8 cellular contexts compared by ENCODE assay signal in the genomic region with DNA sequence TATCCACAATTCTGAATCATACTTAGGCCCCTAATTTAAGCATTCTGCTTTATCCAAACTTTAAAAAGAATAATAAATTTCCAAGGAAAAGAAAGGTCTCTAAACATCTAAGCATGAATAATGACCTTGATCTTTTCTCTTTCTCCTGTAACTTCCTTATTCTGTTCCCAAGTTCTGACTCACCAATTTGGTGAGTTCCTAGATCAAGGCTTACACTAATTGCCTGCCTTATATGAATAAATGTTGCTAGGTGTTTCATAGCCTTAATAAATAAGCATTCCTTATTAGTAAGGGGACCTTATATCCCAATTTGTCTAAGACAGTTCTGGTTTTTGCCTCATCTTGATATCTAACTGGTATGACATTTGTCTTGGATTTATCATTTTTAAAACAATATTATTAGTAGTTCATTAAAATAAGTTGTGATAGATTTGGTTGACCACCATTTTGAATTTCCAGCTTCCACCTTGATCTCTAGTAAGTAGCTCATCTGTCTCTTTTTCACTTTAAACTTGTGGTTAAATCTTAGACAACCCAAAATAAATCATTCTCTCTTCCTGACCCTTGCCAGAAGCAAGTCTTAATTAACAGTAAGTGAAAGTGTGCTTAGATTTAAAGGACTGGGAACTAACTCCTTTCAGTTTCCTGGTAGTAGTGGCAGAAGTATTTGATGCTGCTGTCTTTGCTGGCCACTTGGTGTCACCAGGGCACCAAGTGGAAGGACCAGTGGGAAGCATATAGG.
DNase-seq lines count a peak whose midpoint lies in the region; ATAC-seq, FAIRE-seq and TF ChIP-seq lines count a peak whose summit lies in the region.

No MANE protein-coding gene starts in this region.

- no peak overlapping the region for H2AK5ac ChIP-seq in mesendoderm (ENCODE audit: low read length)

- ATAC-seq in naive thymus-derived CD4-positive, alpha-beta T cell = no peak

- H4K8ac ChIP-seq in mesendoderm (ENCODE audit: low read depth, low read length) = no peak overlapping the region

- POLR2A ChIA-PET in naive thymus-derived CD4-positive, alpha-beta T cell (lab: Charles Lee) = interaction anchor here (1.0 to 1.7 kb wide), 2 partner anchors 10 to 13 kb away, joined by 4 to 5 read pairs; no protein-coding TSS in a partner anchor

- no peaks in the 10 kb centered on the region for H3K79me2 ChIP-seq in mesendoderm (ENCODE audit: control insufficient read depth, insufficient read depth, low read length)

- no peaks in the 10 kb centered on the region for H3K79me1 ChIP-seq in mesendoderm (ENCODE audit: low read length)

- intact Hi-C loops in esophagus squamous epithelium (cut with DNase I) = loop anchor here (10.0 kb wide), 1 partner anchor 496 kb away; no protein-coding TSS in a partner anchor
- intact Hi-C loops in naive thymus-derived CD4-positive, alpha-beta T cell (cut with micrococcal nuclease) = loop anchor here (1.0 to 2.0 kb wide), 2 partner anchors 182 kb away; no protein-coding TSS in a partner anchor

- H3K27me3 Mint-ChIP-seq in naive thymus-derived CD4-positive, alpha-beta T cell = no peaks in the 10 kb centered on the region

- TF ChIP-seq CTCF in bronchial epithelial cell (IDR thresholded peaks at IDR 0.05; ENCODE audit: insufficient read depth, low read length, severe bottlenecking) = peak; percentile 13
- TF ChIP-seq CTCF in esophagus squamous epithelium (IDR thresholded peaks at IDR 0.05) = peak in 3 of 6 experiments; percentile 7 to 39 (median 32)

- H3K9me3 ChIP-seq in esophagus squamous epithelium = no peaks in the 10 kb centered on the region
- H3K9me3 ChIP-seq in naive thymus-derived CD4-positive, alpha-beta T cell (ENCODE audit: control insufficient read depth in 2 of 3, low read length in 3 of 3) = no peaks in the 10 kb centered on the region

- H3K27ac ChIP-seq in mesendoderm (ENCODE audit: low read depth, low read length) = no peak overlapping the region
- peak overlapping the region in 2 of 4 donors; percentile 71 to 75 for H3K27ac ChIP-seq in esophagus squamous epithelium
- no peak overlapping the region for H3K27ac ChIP-seq in naive thymus-derived CD4-positive, alpha-beta T cell (ENCODE audit: low read depth, low read length)

- peaks cover 0 to 3% (median 0%) of the 10 kb centered on the region in 11 donors for H3K9me3 Mint-ChIP-seq in naive thymus-derived CD4-positive, alpha-beta T cell

- no peak overlapping the region for H4K5ac ChIP-seq in mesendoderm (ENCODE audit: low read length)

- H3K18ac ChIP-seq in mesendoderm (ENCODE audit: low read length) = no peak overlapping the region

- H3K4me1 Mint-ChIP-seq in naive thymus-derived CD4-positive, alpha-beta T cell = peaks cover 4 to 34% (median 10%) of the 10 kb centered on the region in 7 donors

- in situ Hi-C loops in Caki2 (cut with HindIII; ENCODE audit: low pct_unique_long_range_greater_than_20kb, low sequenced_read_pairs) = no loop called here

- H3K4me3 Mint-ChIP-seq in naive thymus-derived CD4-positive, alpha-beta T cell = no peak overlapping the region

- no peak overlapping the region for H3K4me2 ChIP-seq in mesendoderm (ENCODE audit: low read length)

- H2BK15ac ChIP-seq in mesendoderm (replicated peaks; ENCODE audit: low read depth) = no peak overlapping the region

- no peak overlapping the region for H2BK120ac ChIP-seq in mesendoderm (ENCODE audit: low read depth, low read length)

- no peak overlapping the region for H3K9ac ChIP-seq in mesendoderm (ENCODE audit: low read length)

- H3K4me3 ChIP-seq in bronchial epithelial cell (ENCODE audit: low read depth, low read length) (no peak overlapping the region), mesendoderm (ENCODE audit: low read length) (no peak overlapping the region), esophagus squamous epithelium (no peak overlapping the region)
- no peak overlapping the region for H3K4me3 ChIP-seq in naive thymus-derived CD4-positive, alpha-beta T cell (ENCODE audit: low read length)

- FAIRE-seq in bronchial epithelial cell (lab: Jason Lieb, UNC) (no peak), H54 (lab: Jason Lieb, UNC) (no peak)

- H3K23ac ChIP-seq in mesendoderm (ENCODE audit: low read length) = no peak overlapping the region

- H3K36me3 ChIP-seq in bronchial epithelial cell (ENCODE audit: control insufficient read depth, insufficient read depth, low read length) = no peaks in the 10 kb centered on the region
- H3K36me3 ChIP-seq in mesendoderm (ENCODE audit: control insufficient read depth, insufficient read depth, low read length) = no peaks in the 10 kb centered on the region
- no peaks in the 10 kb centered on the region for H3K36me3 ChIP-seq in esophagus squamous epithelium
- H3K36me3 ChIP-seq in naive thymus-derived CD4-positive, alpha-beta T cell (ENCODE audit: control insufficient read depth in 2 of 3, insufficient read depth in 3 of 3, low read length in 3 of 3) = no peaks in the 10 kb centered on the region

- H3K4ac ChIP-seq in mesendoderm (ENCODE audit: low read depth, low read length) = no peak overlapping the region

- no peak for TF ChIP-seq POLR2A in esophagus squamous epithelium (IDR thresholded peaks at IDR 0.05)
- TF ChIP-seq POLR2A in H54 (IDR thresholded peaks at IDR 0.05; ENCODE audit: low read depth, low read length) = no peak

- CTCF ChIA-PET in naive thymus-derived CD4-positive, alpha-beta T cell (lab: Charles Lee) = interaction anchor here (0.6 to 1.4 kb wide), 2 partner anchors 10 to 182 kb away, joined by 3 to 9 read pairs; no protein-coding TSS in a partner anchor

- H3K4me1 ChIP-seq in mesendoderm (ENCODE audit: control insufficient read depth, low read depth, low read length) (no peaks in the 10 kb centered on the region), esophagus squamous epithelium (peaks cover 6 to 28% (median 16%) of the 10 kb centered on the region in 3 donors)
- no peaks in the 10 kb centered on the region for H3K4me1 ChIP-seq in naive thymus-derived CD4-positive, alpha-beta T cell (ENCODE audit: control insufficient read depth in 2 of 2, insufficient read depth in 2 of 2, low read length in 2 of 2)

- H3K56ac ChIP-seq in mesendoderm (ENCODE audit: low read length) = no peak overlapping the region

- no peak overlapping the region for H2BK5ac ChIP-seq in mesendoderm (ENCODE audit: low read length)

- H3K27me3 ChIP-seq in bronchial epithelial cell (ENCODE audit: control insufficient read depth, insufficient read depth, low read length) (no peaks in the 10 kb centered on the region), mesendoderm (ENCODE audit: insufficient read depth, low read length, poor library complexity) (no peaks in the 10 kb centered on the region), esophagus squamous epithelium (no peaks in the 10 kb centered on the region)
- no peaks in the 10 kb centered on the region for H3K27me3 ChIP-seq in naive thymus-derived CD4-positive, alpha-beta T cell (ENCODE audit: control insufficient read depth in 2 of 2, insufficient read depth in 2 of 2, low read length in 2 of 2)

- peak; percentile 28 for DNase-seq in Caki2 (ENCODE audit: low read depth)
- DNase-seq in HT1080 (ENCODE audit: low read depth) = peak; percentile 17
- peak; percentile 43 for DNase-seq in bronchial epithelial cell (ENCODE audit: low read depth)
- DNase-seq in mesendoderm = peak; percentile 48
- DNase-seq in NCI-H774 (lab: John Stamatoyannopoulos, UW) = no peak
- DNase-seq in esophagus squamous epithelium (lab: John Stamatoyannopoulos, UW) = no peak
- DNase-seq in H54 (ENCODE audit: insufficient read length, low spot score) = no peak
- no peak for DNase-seq in naive thymus-derived CD4-positive, alpha-beta T cell

- H3K36me3 Mint-ChIP-seq in naive thymus-derived CD4-positive, alpha-beta T cell = peaks cover 0 to 14% (median 3%) of the 10 kb centered on the region in 5 donors

- peak overlapping the region in 1 of 9 donors; percentile 29 for H3K27ac Mint-ChIP-seq in naive thymus-derived CD4-positive, alpha-beta T cell

Comparison
In these comparisons a context has a peak if more than half of its experiments do, and no peak if none do; other contexts are left out.
1. DNase-seq: peak in Caki2 (single experiment), HT1080 (single experiment), bronchial epithelial cell (single experiment) and mesendoderm (single experiment); none in NCI-H774 (single experiment), esophagus squamous epithelium (single experiment), H54 (single experiment) and naive thymus-derived CD4-positive, alpha-beta T cell (0 of 9).